8 cellular contexts compared by ENCODE assay signal in genomic region chr6:47241742-47242482, GRCh38.
DNase-seq lines count a peak whose midpoint lies in the region; ATAC-seq and TF ChIP-seq lines count a peak whose summit lies in the region.

No MANE protein-coding gene starts in this region.

- peaks cover 0 to 9% (median 1%) of the 10 kb centered on the region in 3 donors for H3K4me1 Mint-ChIP-seq in CD8-positive, alpha-beta memory T cell
- H3K4me1 Mint-ChIP-seq in MCF 10A (ENCODE audit: insufficient read depth, unreplicated experiment), result peaks cover 31% of the 10 kb centered on the region
- H3K4me1 Mint-ChIP-seq in naive B cell, result peaks cover 25 to 31% (median 25%) of the 10 kb centered on the region in 3 donors

- peaks cover 0 to 4% (median 0%) of the 10 kb centered on the region in 3 donors for H3K36me3 Mint-ChIP-seq in CD8-positive, alpha-beta memory T cell
- H3K36me3 Mint-ChIP-seq in MCF 10A (ENCODE audit: insufficient read depth, unreplicated experiment) (no peaks in the 10 kb centered on the region), naive B cell (no peaks in the 10 kb centered on the region)

- no peaks in the 10 kb centered on the region for H3K9me3 ChIP-seq in CD8-positive, alpha-beta memory T cell (ENCODE audit: low read length)
- H3K9me3 ChIP-seq in HUES6 (ENCODE audit: control insufficient read depth, insufficient read depth, low read depth, low read length), result no peaks in the 10 kb centered on the region

- no peak for ATAC-seq in naive B cell (ENCODE audit: low read depth in 2 of 2)
- ATAC-seq in GM21381 (IDR thresholded peaks at IDR 0.05; ENCODE audit: unreplicated experiment), result no peak

- H3K27ac ChIP-seq in CD8-positive, alpha-beta memory T cell (ENCODE audit: low read depth, low read length), result peak overlapping the region; percentile 51
- H3K27ac ChIP-seq in HUES6 (ENCODE audit: low read depth, low read length), result peak overlapping the region; percentile 22; the same call in 1 of the 2 replicates

- H3K36me3 ChIP-seq in CD8-positive, alpha-beta memory T cell (ENCODE audit: insufficient read depth, low read length), result no peaks in the 10 kb centered on the region
- peaks cover 9% of the 10 kb centered on the region for H3K36me3 ChIP-seq in HUES6 (ENCODE audit: control insufficient read depth, insufficient read depth, low read length)

- peak overlapping the region; percentile 5 for H3K9ac ChIP-seq in HUES6 (ENCODE audit: low read length)

- intact Hi-C loops in MCF 10A (cut with micrococcal nuclease), result loop anchor here (1.0 to 2.0 kb wide), 2 partner anchors 67 to 145 kb away; partner anchors contain the start of gene TNFRSF21

- H3K27ac Mint-ChIP-seq in CD8-positive, alpha-beta memory T cell, result no peak overlapping the region
- H3K27ac Mint-ChIP-seq in MCF 10A (ENCODE audit: low read depth, unreplicated experiment), result peak overlapping the region; percentile 77
- peak overlapping the region in 1 of 6 donors; percentile 69 for H3K27ac Mint-ChIP-seq in naive B cell

- H3K27me3 ChIP-seq in CD8-positive, alpha-beta memory T cell (ENCODE audit: insufficient read depth, low read length, poor library complexity, severe bottlenecking), result no peaks in the 10 kb centered on the region
- H3K27me3 ChIP-seq in HUES6 (ENCODE audit: control insufficient read depth, insufficient read depth, low read length), result no peaks in the 10 kb centered on the region

- H3K4me3 Mint-ChIP-seq in CD8-positive, alpha-beta memory T cell, result no peak overlapping the region
- H3K4me3 Mint-ChIP-seq in MCF 10A (ENCODE audit: unreplicated experiment) (peak overlapping the region; percentile 65), naive B cell (peak overlapping the region in 5 of 8 donors; percentile 24 to 65 (median 38))

- H3K4me1 ChIP-seq in CD8-positive, alpha-beta memory T cell (ENCODE audit: insufficient read depth, low read length), result peaks cover 10% of the 10 kb centered on the region
- H3K4me1 ChIP-seq in HUES6 (ENCODE audit: control insufficient read depth, insufficient read depth, low read length), result peaks cover 32% of the 10 kb centered on the region

- H3K27me3 Mint-ChIP-seq in CD8-positive, alpha-beta memory T cell, result peaks cover 2 to 17% of the 10 kb centered on the region in 2 donors
- H3K27me3 Mint-ChIP-seq in MCF 10A (ENCODE audit: insufficient read depth, unreplicated experiment), result no peaks in the 10 kb centered on the region
- H3K27me3 Mint-ChIP-seq in naive B cell, result no peaks in the 10 kb centered on the region

- POLR2A ChIA-PET in CD8-positive, alpha-beta memory T cell (lab: Charles Lee), result no interaction called here
- POLR2A ChIA-PET in MCF 10A (lab: Yijun Ruan, JAX), result interaction anchor here (0.6 to 2.5 kb wide), 21 partner anchors 20 to 205 kb away, joined by 3 to 43 read pairs (median 4); partner anchors contain the start of genes ADGRF1 and TNFRSF21

- H3K9me3 Mint-ChIP-seq in CD8-positive, alpha-beta memory T cell, result peaks cover 0 to 2% (median 0%) of the 10 kb centered on the region in 5 donors
- no peaks in the 10 kb centered on the region for H3K9me3 Mint-ChIP-seq in MCF 10A (ENCODE audit: unreplicated experiment)
- no peaks in the 10 kb centered on the region for H3K9me3 Mint-ChIP-seq in naive B cell

- H3K4me3 ChIP-seq in CD8-positive, alpha-beta memory T cell (ENCODE audit: low read length), result no peak overlapping the region
- H3K4me3 ChIP-seq in HUES6 (ENCODE audit: low read depth, low read length), result no peak overlapping the region

- DNase-seq in CD8-positive, alpha-beta memory T cell, result no peak
- DNase-seq in MCF 10A (ENCODE audit: unreplicated experiment) (peak; percentile 45), naive B cell (no peak), COLO829 (ENCODE audit: low spot score) (no peak), NCI-H526 treated with DMSO at 0.1 percent for 48 hours (lab: John Stamatoyannopoulos, UW) (no peak)
- DNase-seq in stimulated activated naive CD4-positive, alpha-beta T cell (lab: John Stamatoyannopoulos, UW), result no peak

- BruUV-seq in MCF 10A (replicated peaks; lab: Mats Ljungman, UMichigan), result TSS peak; percentile 92

- TF ChIP-seq CTCF in MCF 10A (IDR thresholded peaks at IDR 0.05; ENCODE audit: unreplicated experiment), result peak; percentile 11

- CTCF ChIA-PET in CD8-positive, alpha-beta memory T cell (lab: Charles Lee), result no interaction called here
- CTCF ChIA-PET in MCF 10A (lab: Yijun Ruan, JAX), result interaction anchor here (0.8 to 2.4 kb wide), 16 partner anchors 56 to 393 kb away, joined by 3 to 52 read pairs (median 4); partner anchors contain the start of gene TNFRSF21

Comparison
In these comparisons a context has a peak if more than half of its experiments do, and no peak if none do; other contexts are left out.
1. H3K4me3 Mint-ChIP-seq: peak in MCF 10A (single experiment) and naive B cell (5 of 8); none in CD8-positive, alpha-beta memory T cell (0 of 7).